Comparison of ENCODE assay signal across 9 cellular contexts in the genomic region with DNA sequence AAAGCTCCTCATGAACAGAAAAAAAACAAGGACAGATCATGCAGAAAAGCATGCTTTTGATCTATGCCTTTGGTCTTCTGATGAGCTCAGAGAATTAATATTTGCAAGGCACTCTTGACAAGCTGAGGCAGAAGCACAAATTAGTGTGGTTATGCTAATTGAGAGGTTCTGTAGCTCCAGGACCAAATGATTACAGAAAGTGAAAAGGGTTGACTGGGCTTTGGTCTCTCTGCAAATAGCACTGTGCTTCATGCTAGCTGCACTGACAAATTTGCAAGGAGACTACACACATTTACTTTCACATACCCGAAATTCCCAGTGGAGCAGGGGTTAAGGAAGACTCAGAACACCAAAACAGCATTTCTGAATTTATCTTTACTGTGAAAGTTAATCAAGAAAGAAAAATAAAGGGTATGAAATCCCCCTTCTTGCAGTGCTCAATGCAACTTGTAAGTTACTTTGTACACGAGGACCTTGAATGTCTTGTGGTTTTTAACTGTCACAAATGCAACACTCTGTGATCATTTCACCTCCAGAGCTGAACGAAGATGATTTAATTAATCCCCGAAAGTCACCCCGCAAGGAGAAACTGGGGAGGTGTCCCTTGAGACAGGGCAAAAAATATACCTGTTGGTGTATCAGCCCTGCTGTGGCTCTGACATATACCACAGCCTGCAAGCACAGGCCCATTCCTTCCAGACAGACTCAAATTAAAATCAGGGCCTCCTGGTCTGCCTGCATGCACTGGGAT. TPM values are rescaled to one million over a fixed set of nuclear protein-coding genes. Genes with fewer than 3 reads are reported as not detected.
DNase-seq lines count a peak whose midpoint lies in the region; ATAC-seq, FAIRE-seq and TF ChIP-seq lines count a peak whose summit lies in the region.
"Had no signal": no experiment of that assay in that cellular context is flagged by ENCODE, and none has a peak within 500 bp of the region (broad histone marks: within the 10 kb centered on the region; RNA-seq: fewer than 3 reads in every experiment).

No MANE protein-coding gene starts in this region.

- H3K9me3 Mint-ChIP-seq in effector memory CD8-positive, alpha-beta T cell: no peaks in the 10 kb centered on the region

- peak overlapping the region in 1 of 7 experiments; percentile 0 for H3K4me3 ChIP-seq in skin epidermis

- no peak for ATAC-seq in effector memory CD8-positive, alpha-beta T cell (replicated peaks)
- no peak for ATAC-seq in GM18519 (IDR thresholded peaks at IDR 0.05; ENCODE audit: low FRiP score, unreplicated experiment)

- H3K27ac ChIP-seq in skin epidermis: peak overlapping the region in 18 of 21 experiments; percentile 2 to 90 (median 73)

- H3K27ac Mint-ChIP-seq in effector memory CD8-positive, alpha-beta T cell: peak overlapping the region; percentile 93 to 97

- no peak for DNase-seq in GM19239 (ENCODE audit: insufficient read length, low spot score)
- DNase-seq in NCI-H526 treated with DMSO at 0.1 percent for 48 hours (lab: John Stamatoyannopoulos, UW): peak; percentile 62
- DNase-seq in effector memory CD8-positive, alpha-beta T cell: no peak
- DNase-seq in GM10266 (ENCODE audit: extremely low spot score): no peak
- DNase-seq in mesenteric fat pad (ENCODE audit: low spot score): no peak
- DNase-seq in SK-N-DZ (ENCODE audit: low spot score): no peak
- DNase-seq: NCI-H1436 treated with DMSO at 0.1 percent for 48 hours had no signal

- peaks cover 43% of the 10 kb centered on the region for H3K36me3 Mint-ChIP-seq in effector memory CD8-positive, alpha-beta T cell (ENCODE audit: insufficient read depth)

- no peaks in the 10 kb centered on the region for H3K27me3 Mint-ChIP-seq in effector memory CD8-positive, alpha-beta T cell

- FAIRE-seq in GM19239 (lab: Jason Lieb, UNC): peak; percentile 94

- no peak for TF ChIP-seq CTCF in GM10266 (IDR thresholded peaks at IDR 0.05; ENCODE audit: control insufficient read depth, insufficient read depth, low read depth, missing control alignments)

- H3K4me1 Mint-ChIP-seq in effector memory CD8-positive, alpha-beta T cell (ENCODE audit: low read depth in 2 of 2): peaks cover 63 to 85% of the 10 kb centered on the region in 2 donors

- peak overlapping the region; percentile 81 to 88 for H3K4me3 Mint-ChIP-seq in effector memory CD8-positive, alpha-beta T cell

RNA-seq across cellular contexts. Expression of a gene that starts 11.9 kb away (rescaled TPM):
- 106 TPM for total RNA-seq in mesenteric fat pad
- 22.1 and 24.4 TPM in 2 replicates for polyA plus RNA-seq in SK-N-DZ (2014; cell fraction: cytosol; rRNA removed)
- polyA plus RNA-seq in SK-N-DZ (2014; cell fraction: nucleus; rRNA removed): 14.7 and 19.5 TPM in 2 replicates
